In the genomic region with DNA sequence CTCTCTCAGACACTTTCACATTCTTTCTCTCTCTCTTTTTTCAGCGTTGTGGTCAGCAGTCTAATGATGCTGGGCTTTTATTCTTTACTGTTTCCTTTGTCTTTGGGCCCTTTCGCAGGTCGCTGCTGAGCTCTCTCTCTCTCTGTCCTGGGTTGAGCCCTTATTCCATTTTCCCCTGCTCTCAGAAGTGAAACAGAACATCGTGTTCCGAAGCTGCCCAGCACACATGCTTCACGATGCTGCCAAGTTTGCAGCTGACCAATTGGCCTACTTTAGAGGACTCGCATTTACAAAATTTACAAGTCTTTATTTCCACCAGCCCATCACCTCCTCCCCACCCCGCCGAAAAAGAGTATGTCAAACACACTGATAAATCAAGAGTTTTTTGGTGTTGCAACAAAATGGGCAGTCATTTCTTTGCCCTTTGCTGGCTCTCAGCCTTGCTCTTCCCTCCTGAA, we compare ENCODE assay signal across 10 cellular contexts. TPM values are rescaled to one million over a fixed set of nuclear protein-coding genes. Genes with fewer than 3 reads are reported as not detected.
A peak's percentile ranks its signal among the peaks of the same experiment; 100 is the strongest.
DNase-seq lines count a peak whose midpoint lies in the region; ATAC-seq, FAIRE-seq and TF ChIP-seq lines count a peak whose summit lies in the region.
"Had no signal": no experiment of that assay in that cellular context is flagged by ENCODE, and none has a peak within 500 bp of the region (broad histone marks: within the 10 kb centered on the region; RNA-seq: fewer than 3 reads in every experiment).

No MANE protein-coding gene starts in this region.

- CTCF ChIA-PET in HepG2 (lab: Yijun Ruan, JAX; ENCODE audit: low intra/inter-chr PET ratio, low total read pairs): no interaction called here

- H3K36me3 ChIP-seq in HepG2 (replicated peaks in 1 of 2; ENCODE audit: control insufficient read depth in 1 of 2, insufficient read depth in 2 of 2, low read length in 2 of 2) (no peaks in the 10 kb centered on the region), sigmoid colon (no peaks in the 10 kb centered on the region)

- in situ Hi-C loops in G401 (cut with HindIII; ENCODE audit: low sequenced_read_pairs): no loop called here
- in situ Hi-C loops in HepG2 (cut with HindIII; ENCODE audit: extremely low pct_ligation_motif_present, low pct_unique_long_range_greater_than_20kb): no loop called here

- TF ChIP-seq EP300 in HepG2 (IDR thresholded peaks at IDR 0.05; ENCODE audit: low read depth in 2 of 2, low read length in 2 of 2) (no peak), HepG2 (CRISPR knock-in tag; IDR thresholded peaks at IDR 0.05; ENCODE audit: borderline replicate concordance) (no peak), sigmoid colon (IDR thresholded peaks at IDR 0.05) (peak; percentile 98 to 99 (median 98))

- no peak overlapping the region for H2AFZ ChIP-seq in HepG2 (ENCODE audit: low read length)

- no peaks in the 10 kb centered on the region for H3K9me3 ChIP-seq in HepG2 (ENCODE audit: low read length)
- H3K9me3 ChIP-seq in sigmoid colon: no peaks in the 10 kb centered on the region
- no peaks in the 10 kb centered on the region for H3K9me3 ChIP-seq in T-helper 17 cell (ENCODE audit: control insufficient read depth, low read length, poor library complexity, severe bottlenecking)

- DNase-seq in G401 (ENCODE audit: low spot score) (peak; percentile 91), coronary artery (ENCODE audit: low spot score) (peak; percentile 87), HepG2 (ENCODE audit: low spot score) (no peak), sigmoid colon (peak; percentile 98), T-helper 17 cell (no peak), HCEC 1CT (no peak)
- no peak for DNase-seq in stimulated activated naive CD8-positive, alpha-beta T cell treated with anti-CD3 and anti-CD28 coated beads, Interleukin-15, amount 100 ng/mL, for 72 hours
- no peak for DNase-seq in effector CD8-positive, alpha-beta T cell (lab: John Stamatoyannopoulos, UW)
- DNase-seq: CD4-positive, alpha-beta memory T cell had no signal

- no peaks in the 10 kb centered on the region for H3K36me3 Mint-ChIP-seq in T-helper 17 cell (ENCODE audit: low read depth)
- H3K36me3 Mint-ChIP-seq: activated naive CD4-positive, alpha-beta T cell treated with anti-CD3 and anti-CD28 coated beads, Interleukin-2, amount 50 U/mL, for 72 hours; CD4-positive, alpha-beta memory T cell had no signal

- TF ChIP-seq RAD21 in HepG2 (CRISPR knock-in tag; IDR thresholded peaks at IDR 0.05): no peak

- H3K9me3 Mint-ChIP-seq in stimulated activated naive CD8-positive, alpha-beta T cell treated with anti-CD3 and anti-CD28 coated beads, Interleukin-15, amount 100 ng/mL, for 72 hours: no peaks in the 10 kb centered on the region
- H3K9me3 Mint-ChIP-seq: activated naive CD4-positive, alpha-beta T cell treated with anti-CD3 and anti-CD28 coated beads, Interleukin-2, amount 50 U/mL, for 72 hours; CD4-positive, alpha-beta memory T cell had no signal

- peaks cover 4% of the 10 kb centered on the region for H3K4me1 Mint-ChIP-seq in T-helper 17 cell
- H3K4me1 Mint-ChIP-seq in stimulated activated naive CD8-positive, alpha-beta T cell treated with anti-CD3 and anti-CD28 coated beads, Interleukin-15, amount 100 ng/mL, for 72 hours: no peaks in the 10 kb centered on the region
- H3K4me1 Mint-ChIP-seq: CD4-positive, alpha-beta memory T cell had no signal

- no TSS peak for BruUV-seq in HepG2 (replicated peaks; lab: Mats Ljungman, UMichigan)

- intact Hi-C loops in HepG2 (cut with micrococcal nuclease; ENCODE audit: unreplicated experiment): no loop called here
- intact Hi-C loops in sigmoid colon (cut with DNase I): loop anchor here (1.0 to 5.0 kb wide), 8 partner anchors 44 to 924 kb away; a partner anchor contains a TSS

- H3K27me3 Mint-ChIP-seq in T-helper 17 cell: peaks cover 22% of the 10 kb centered on the region
- H3K27me3 Mint-ChIP-seq in stimulated activated naive CD8-positive, alpha-beta T cell treated with anti-CD3 and anti-CD28 coated beads, Interleukin-15, amount 100 ng/mL, for 72 hours: no peaks in the 10 kb centered on the region
- H3K27me3 Mint-ChIP-seq: CD4-positive, alpha-beta memory T cell had no signal

- peak overlapping the region; percentile 47 for H3K4me2 ChIP-seq in HepG2 (ENCODE audit: low read depth, low read length)

- H3K4me1 ChIP-seq in HepG2 (ENCODE audit: insufficient read depth, low read length) (peaks cover 35% of the 10 kb centered on the region), sigmoid colon (peaks cover 0 to 37% (median 36%) of the 10 kb centered on the region in 4 donors)

- no peaks in the 10 kb centered on the region for H3K79me2 ChIP-seq in HepG2 (ENCODE audit: insufficient read depth, low read length)

- no peak for TF ChIP-seq CTCF in coronary artery (IDR thresholded peaks at IDR 0.05)
- no peak for TF ChIP-seq CTCF in HepG2 (CRISPR knock-in tag; IDR thresholded peaks at IDR 0.05)
- no peak for TF ChIP-seq CTCF in sigmoid colon (IDR thresholded peaks at IDR 0.05)

- 12% methylated on average over 9 of the region's 9 CpGs for WGBS in HepG2 (ENCODE audit: low lambda C conversion rate)
- 64 to 82% methylated on average over 9 of the region's 9 CpGs for WGBS in sigmoid colon, 2 donors

- peak overlapping the region; percentile 72 to 73 for H3K27ac ChIP-seq in coronary artery
- H3K27ac ChIP-seq in HepG2 (ENCODE audit: extremely low read length, insufficient read depth, low read length): no peak overlapping the region
- H3K27ac ChIP-seq in sigmoid colon: peak overlapping the region; percentile 77 to 89 (median 87)

- FAIRE-seq in HepG2 (lab: Jason Lieb, UNC): no peak

- ATAC-seq in HepG2: no peak; the same call in 2 of the 3 replicates
- ATAC-seq in T-helper 17 cell: no peak
- ATAC-seq in stimulated activated naive CD8-positive, alpha-beta T cell treated with anti-CD3 and anti-CD28 coated beads, Interleukin-15, amount 100 ng/mL, for 72 hours: no peak
- ATAC-seq: activated naive CD4-positive, alpha-beta T cell treated with anti-CD3 and anti-CD28 coated beads, Interleukin-2, amount 50 U/mL, for 72 hours had no signal

- H3K4me3 Mint-ChIP-seq in T-helper 17 cell: no peak overlapping the region
- H3K4me3 Mint-ChIP-seq in stimulated activated naive CD8-positive, alpha-beta T cell treated with anti-CD3 and anti-CD28 coated beads, Interleukin-15, amount 100 ng/mL, for 72 hours: no peak overlapping the region
- H3K4me3 Mint-ChIP-seq: CD4-positive, alpha-beta memory T cell had no signal

- H3K9ac ChIP-seq in HepG2 (ENCODE audit: insufficient read depth, low read depth, low read length): no peak overlapping the region

- TF ChIP-seq POLR2A in HepG2 (IDR thresholded peaks at IDR 0.05; ENCODE audit: insufficient read depth in 1 of 2, low read depth in 2 of 2, low read length in 2 of 2) (no peak), sigmoid colon (IDR thresholded peaks at IDR 0.05) (no peak)

- H3K27me3 ChIP-seq in HepG2 (ENCODE audit: control insufficient read depth in 1 of 2, insufficient read depth in 2 of 2, low read length in 2 of 2) (no peaks in the 10 kb centered on the region; a peak in 1 of 5 replicates), sigmoid colon (no peaks in the 10 kb centered on the region)

- H4K20me1 ChIP-seq in HepG2 (ENCODE audit: insufficient read depth, low read length): no peaks in the 10 kb centered on the region

- peak overlapping the region; percentile 33 for H3K4me3 ChIP-seq in coronary artery
- H3K4me3 ChIP-seq in HepG2 (replicated peaks in 1 of 3; ENCODE audit: insufficient read depth in 1 of 3, low read depth in 2 of 3, low read length in 3 of 3): peak overlapping the region in 1 of 3 experiments; percentile 34; a peak in 2 of 6 replicates
- H3K4me3 ChIP-seq in sigmoid colon: peak overlapping the region in 1 of 4 donors; percentile 14

- POLR2A ChIA-PET in HepG2 (lab: Yijun Ruan, JAX): interaction anchor here (1.2 kb wide), 1 partner anchor 45 kb away, joined by 3 read pairs; a partner anchor contains a TSS

- no peak overlapping the region for H3K27ac Mint-ChIP-seq in T-helper 17 cell
- no peak overlapping the region for H3K27ac Mint-ChIP-seq in stimulated activated naive CD8-positive, alpha-beta T cell treated with anti-CD3 and anti-CD28 coated beads, Interleukin-15, amount 100 ng/mL, for 72 hours
- H3K27ac Mint-ChIP-seq: activated naive CD4-positive, alpha-beta T cell treated with anti-CD3 and anti-CD28 coated beads, Interleukin-2, amount 50 U/mL, for 72 hours; CD4-positive, alpha-beta memory T cell had no signal

TF ChIP-seq in HepG2, 621 proteins besides CTCF, POLR2A, EP300 and RAD21 (continues in another document):
- TF ChIP-seq POLR2AphosphoS5 (IDR thresholded peaks at IDR 0.05; ENCODE audit: low read depth, low read length) (no peak), SMAD9 (CRISPR knock-in tag; IDR thresholded peaks at IDR 0.05) (no peak)
- TF ChIP-seq, protein P1, sequence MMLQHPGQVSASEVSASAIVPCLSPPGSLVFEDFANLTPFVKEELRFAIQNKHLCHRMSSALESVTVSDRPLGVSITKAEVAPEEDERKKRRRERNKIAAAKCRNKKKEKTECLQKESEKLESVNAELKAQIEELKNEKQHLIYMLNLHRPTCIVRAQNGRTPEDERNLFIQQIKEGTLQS (CRISPR knock-in tag; IDR thresholded peaks at IDR 0.05): no peak

RNA-seq across cellular contexts. Expression of a gene that starts 44.4 kb away (rescaled TPM):
- total RNA-seq in G401 (2014; rRNA removed; shearing (Covaris generic)): 13.2 and 18.9 TPM in 2 replicates
- total RNA-seq in HepG2 (2016; rRNA removed; fragmentation: Illumina TruSeq; extraction: Trizol) (21.3 and 26.0 TPM in 2 replicates), sigmoid colon (100 to 1,000 TPM; 177 to 227 (median 190) TPM), T-helper 17 cell (100 to 1,000 TPM; 212 to 306 TPM)
- 15.6 and 18.1 TPM in 2 replicates for total RNA-seq in HepG2 (2016; cell fraction: cytosol; rRNA removed; fragmentation: Illumina TruSeq; extraction: Trizol; ENCODE audit: low read depth)
- 23.2 and 24.7 TPM in 2 replicates for total RNA-seq in HepG2 (2016; cell fraction: insoluble cytoplasmic fraction; rRNA removed; fragmentation: Illumina TruSeq; extraction: Trizol)
- 8.9 and 10.9 TPM in 2 replicates for total RNA-seq in HepG2 (2016; cell fraction: membrane; rRNA removed; fragmentation: Illumina TruSeq; extraction: Trizol)
- 42.9 and 43.7 TPM in 2 replicates for total RNA-seq in HepG2 (2016; cell fraction: nucleus; rRNA removed; fragmentation: Illumina TruSeq; extraction: Trizol)
- polyA plus RNA-seq in HepG2 (2011; rRNA removed) (6.4 and 8.4 TPM in 2 replicates), sigmoid colon (10 to 100 TPM in 2 of 3 donors, 1 to 10 TPM in 1; 9.2 to 28.5 (median 13.2) TPM)
- polyA plus RNA-seq in HepG2 (2011; cell fraction: cytosol; rRNA removed): 3.4 and 4.1 TPM in 2 replicates
- polyA plus RNA-seq in HepG2 (2011; cell fraction: nucleus; rRNA removed): 4.4 and 7.1 TPM in 2 replicates
- 7.9 and 11.9 TPM in 2 replicates for polyA plus RNA-seq in HepG2 (2012)
- 0.45 and 0.52 TPM in 2 replicates for polyA plus RNA-seq in HepG2 (2016; cell fraction: cytosol; fragmentation: Illumina TruSeq; extraction: Trizol; ENCODE audit: low read depth)
- polyA plus RNA-seq in HepG2 (2016; cell fraction: insoluble cytoplasmic fraction; fragmentation: Illumina TruSeq; extraction: Trizol; ENCODE audit: low read depth): 19.5 and 20.2 TPM in 2 replicates
- polyA plus RNA-seq in HepG2 (2016; cell fraction: membrane; fragmentation: Illumina TruSeq; extraction: Trizol; ENCODE audit: low read depth): 1.8 and 2.2 TPM in 2 replicates
- polyA plus RNA-seq in HepG2 (2016; cell fraction: nucleus; fragmentation: Illumina TruSeq; extraction: Trizol; ENCODE audit: insufficient read depth, low read depth): 35.9 and 42.5 TPM in 2 replicates
- 0.19 and 11.0 TPM in 2 replicates for polyA minus RNA-seq in HepG2 (2011; rRNA and poly(A)+ RNA removed; ENCODE audit: low replicate concordance)
- polyA minus RNA-seq in HepG2 (2011; cell fraction: cytosol; rRNA and poly(A)+ RNA removed): 9.1 and 9.7 TPM in 2 replicates
- polyA minus RNA-seq in HepG2 (2011; cell fraction: nucleus; rRNA and poly(A)+ RNA removed): 46.5 and 49.8 TPM in 2 replicates

Comparison
In these comparisons a context has a peak if more than half of its experiments do, and no peak if none do; other contexts are left out.
1. DNase-seq: peak in G401 (single experiment), coronary artery (single experiment) and sigmoid colon (single experiment); none in HepG2 (single experiment), T-helper 17 cell (0 of 3), HCEC 1CT (single experiment), stimulated activated naive CD8-positive, alpha-beta T cell treated with anti-CD3 and anti-CD28 coated beads, Interleukin-15, amount 100 ng/mL, for 72 hours (0 of 2) and effector CD8-positive, alpha-beta T cell (single experiment).